9 cellular contexts compared by ENCODE assay signal in genomic region chr9:104927216-104927911, GRCh38. TPM values are rescaled to one million over a fixed set of nuclear protein-coding genes. Genes with fewer than 3 reads are reported as not detected.
A peak's percentile ranks its signal among the peaks of the same experiment; 100 is the strongest.
DNase-seq lines count a peak whose midpoint lies in the region; ATAC-seq and TF ChIP-seq lines count a peak whose summit lies in the region.
"Had no signal": no experiment of that assay in that cellular context is flagged by ENCODE, and none has a peak within 500 bp of the region (broad histone marks: within the 10 kb centered on the region; RNA-seq: fewer than 3 reads in every experiment).

No MANE protein-coding gene starts in this region.

- H3K27me3 Mint-ChIP-seq in activated B cell treated with CpG ODN at 0.5 μM for 24 hours, result no peaks in the 10 kb centered on the region
- peaks cover 4 to 26% of the 10 kb centered on the region in 2 donors for H3K27me3 Mint-ChIP-seq in effector memory CD8-positive, alpha-beta T cell
- H3K27me3 Mint-ChIP-seq in stimulated activated memory B cell treated with anti-CD40 and anti-IgM and Interleukin-4, amounts not matched to agents 10 μg/mL and 1 μg/mL and 100 μg/mL, for 72 hours, result no peaks in the 10 kb centered on the region

- H3K4me3 ChIP-seq in HUES6 (ENCODE audit: low read depth, low read length), result peak overlapping the region; percentile 75
- H3K4me3 ChIP-seq in lower leg skin (ENCODE audit: low read depth, poor library complexity, severe bottlenecking), result peak overlapping the region; percentile 95
- H3K4me3 ChIP-seq: K562 had no signal

- H3K9me3 ChIP-seq in HUES6 (ENCODE audit: control insufficient read depth, insufficient read depth, low read depth, low read length), result no peaks in the 10 kb centered on the region

- H3K9me3 Mint-ChIP-seq in activated B cell treated with CpG ODN at 0.5 μM for 24 hours, result no peaks in the 10 kb centered on the region
- H3K9me3 Mint-ChIP-seq in effector memory CD8-positive, alpha-beta T cell, result no peaks in the 10 kb centered on the region
- H3K9me3 Mint-ChIP-seq in stimulated activated memory B cell treated with anti-CD40 and anti-IgM and Interleukin-4, amounts not matched to agents 10 μg/mL and 1 μg/mL and 100 μg/mL, for 72 hours, result no peaks in the 10 kb centered on the region

- peak overlapping the region; percentile 93 for H3K4me3 Mint-ChIP-seq in activated B cell treated with CpG ODN at 0.5 μM for 24 hours
- H3K4me3 Mint-ChIP-seq in effector memory CD8-positive, alpha-beta T cell, result peak overlapping the region; percentile 81 to 92
- peak overlapping the region; percentile 97 for H3K4me3 Mint-ChIP-seq in stimulated activated memory B cell treated with anti-CD40 and anti-IgM and Interleukin-4, amounts not matched to agents 10 μg/mL and 1 μg/mL and 100 μg/mL, for 72 hours

- no peaks in the 10 kb centered on the region for H3K36me3 ChIP-seq in HUES6 (ENCODE audit: control insufficient read depth, insufficient read depth, low read length)

- H3K9ac ChIP-seq in HUES6 (ENCODE audit: low read length), result peak overlapping the region; percentile 72

- 0% methylated on average over 24 to 43 of the region's 44 CpGs for WGBS in lower leg skin, 2 donors

- intact Hi-C loops in activated B cell treated with CpG ODN at 0.5 μM for 24 hours (cut with micrococcal nuclease) (loop anchor here (5.0 kb wide), 4 partner anchors 180 to 835 kb away; partner anchors contain the start of genes NIPSNAP3A, SMC2 and TMEM38B), lower leg skin (cut with DNase I; ENCODE audit: low total_unique reads) (loop anchor here (5.0 kb wide), 1 partner anchor 230 kb away; no protein-coding TSS in a partner anchor)

- H3K27ac ChIP-seq in HUES6 (ENCODE audit: low read depth, low read length), result no peak overlapping the region

- CTCF ChIA-PET in activated B cell treated with CpG ODN at 0.5 μM for 24 hours (lab: Charles Lee), result interaction anchor here (0.7 to 1.4 kb wide), 6 partner anchors 17 to 458 kb away, joined by 3 to 8 read pairs (median 3); no protein-coding TSS in a partner anchor

- POLR2A ChIA-PET in activated B cell treated with CpG ODN at 0.5 μM for 24 hours (lab: Charles Lee), result interaction anchor here (0.6 to 2.8 kb wide), 7 partner anchors 41 to 318 kb away, joined by 3 to 15 read pairs (median 4); partner anchors contain the start of gene NIPSNAP3A

- H3K36me3 Mint-ChIP-seq in activated B cell treated with CpG ODN at 0.5 μM for 24 hours (ENCODE audit: low read depth), result no peaks in the 10 kb centered on the region
- H3K36me3 Mint-ChIP-seq in effector memory CD8-positive, alpha-beta T cell (ENCODE audit: insufficient read depth), result peaks cover 32% of the 10 kb centered on the region
- no peaks in the 10 kb centered on the region for H3K36me3 Mint-ChIP-seq in stimulated activated memory B cell treated with anti-CD40 and anti-IgM and Interleukin-4, amounts not matched to agents 10 μg/mL and 1 μg/mL and 100 μg/mL, for 72 hours

- TF ChIP-seq CTCF in activated B cell treated with CpG ODN at 0.5 μM for 24 hours (IDR thresholded peaks at IDR 0.05) (no peak), lower leg skin (IDR thresholded peaks at IDR 0.05) (no peak)

- peak; percentile 29 for DNase-seq in DMS 273 treated with DMSO at 0.1 percent for 48 hours (lab: John Stamatoyannopoulos, UW)
- DNase-seq in activated B cell treated with CpG ODN at 0.5 μM for 24 hours, result peak; percentile 46
- peak; percentile 13 to 26 (median 14) for DNase-seq in effector memory CD8-positive, alpha-beta T cell
- peak; percentile 48 to 91 for DNase-seq in lower leg skin (ENCODE audit: low spot score in 2 of 2)

- 0 out of 2 replicates have a peak, but pooled peaks cover 4% of the 10 kb centered on the region for H3K4me1 ChIP-seq in HUES6 (ENCODE audit: control insufficient read depth, insufficient read depth, low read length)

- H3K4me1 Mint-ChIP-seq in activated B cell treated with CpG ODN at 0.5 μM for 24 hours, result peaks cover 49% of the 10 kb centered on the region
- peaks cover 7 to 15% of the 10 kb centered on the region in 2 donors for H3K4me1 Mint-ChIP-seq in effector memory CD8-positive, alpha-beta T cell (ENCODE audit: low read depth in 2 of 2)
- H3K4me1 Mint-ChIP-seq in stimulated activated memory B cell treated with anti-CD40 and anti-IgM and Interleukin-4, amounts not matched to agents 10 μg/mL and 1 μg/mL and 100 μg/mL, for 72 hours, result peaks cover 46% of the 10 kb centered on the region

- TF ChIP-seq POLR2A in lower leg skin (IDR thresholded peaks at IDR 0.05), result no peak

- H3K27ac Mint-ChIP-seq in activated B cell treated with CpG ODN at 0.5 μM for 24 hours, result peak overlapping the region; percentile 68
- H3K27ac Mint-ChIP-seq in effector memory CD8-positive, alpha-beta T cell, result peak overlapping the region; percentile 84 to 93
- H3K27ac Mint-ChIP-seq in stimulated activated memory B cell treated with anti-CD40 and anti-IgM and Interleukin-4, amounts not matched to agents 10 μg/mL and 1 μg/mL and 100 μg/mL, for 72 hours, result peak overlapping the region; percentile 73

- H3K27me3 ChIP-seq in HUES6 (ENCODE audit: control insufficient read depth, insufficient read depth, low read length), result peaks cover 20% of the 10 kb centered on the region

- ATAC-seq in activated B cell treated with CpG ODN at 0.5 μM for 24 hours (ENCODE audit: low read depth), result peak; percentile 14
- ATAC-seq in effector memory CD8-positive, alpha-beta T cell (replicated peaks), result peak; percentile 15
- peak; percentile 25 for ATAC-seq in stimulated activated memory B cell treated with anti-CD40 and anti-IgM and Interleukin-4, amounts not matched to agents 10 μg/mL and 1 μg/mL and 100 μg/mL, for 72 hours
- ATAC-seq in HG02970 (IDR thresholded peaks at IDR 0.05; ENCODE audit: low FRiP score, unreplicated experiment), result no peak
- no peak for ATAC-seq in HG03045 (IDR thresholded peaks at IDR 0.05; ENCODE audit: unreplicated experiment)

RNA-seq across cellular contexts. Expression of gene ABCA1, which starts 0.6 kb away (rescaled TPM):
- total RNA-seq in activated B cell treated with CpG ODN at 0.5 μM for 24 hours (1.7 and 2.3 TPM in 2 replicates), lower leg skin (10 to 100 TPM; 35.6 to 60.7 (median 39.8) TPM)

Comparison
In these comparisons a context has a peak if more than half of its experiments do, and no peak if none do; other contexts are left out.
1. DNase-seq: peak in every context shown above with its lines; median percentile 70 in lower leg skin; 46 in activated B cell treated with CpG ODN at 0.5 μM for 24 hours; 29 in DMS 273 treated with DMSO at 0.1 percent for 48 hours; 14 in effector memory CD8-positive, alpha-beta T cell.
2. ATAC-seq: peak in activated B cell treated with CpG ODN at 0.5 μM for 24 hours (single experiment), effector memory CD8-positive, alpha-beta T cell (single experiment) and stimulated activated memory B cell treated with anti-CD40 and anti-IgM and Interleukin-4, amounts not matched to agents 10 μg/mL and 1 μg/mL and 100 μg/mL, for 72 hours (single experiment); none in HG02970 (single experiment) and HG03045 (single experiment).
3. RNA of gene ABCA1, which starts 0.6 kb away (total RNA-seq): 35.6 to 60.7 TPM in lower leg skin; 1.7 to 2.3 TPM in activated B cell treated with CpG ODN at 0.5 μM for 24 hours; every median in the first group is over 10 times any median in the second.
4. Peak in every context shown above with its lines, with median percentiles within 50 percentile points of each other: H3K27ac Mint-ChIP-seq and H3K4me3 Mint-ChIP-seq.